Comparison of ENCODE assay signal across 35 cellular contexts in the genomic region with DNA sequence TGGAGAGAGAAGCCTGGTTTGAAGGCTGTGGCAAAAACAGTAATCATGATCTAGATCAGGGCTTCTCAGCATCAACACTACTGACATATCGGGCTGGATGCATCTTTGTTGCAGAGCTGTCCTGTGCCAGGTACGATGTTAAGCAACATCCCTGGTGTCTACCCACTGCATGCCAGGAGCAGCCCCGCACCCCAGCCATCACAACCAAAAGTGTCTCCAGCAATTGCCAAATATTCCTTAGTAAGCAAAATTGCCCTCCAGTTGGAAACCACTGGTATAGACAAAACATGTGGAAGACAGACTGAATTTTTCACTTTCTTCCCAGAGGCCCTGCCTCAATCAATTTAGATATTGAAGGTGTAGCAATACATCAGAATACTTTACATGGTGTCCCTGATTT.
"Had no signal": no experiment of that assay in that cellular context is flagged by ENCODE, and none has a peak within 500 bp of the region (broad histone marks: within the 10 kb centered on the region; RNA-seq: fewer than 3 reads in every experiment).

No MANE protein-coding gene starts in this region.

- H3K27me3 ChIP-seq: adrenal gland, body of pancreas, brain microvascular endothelial cell, cardiac muscle cell had no signal

- H3K4me1 ChIP-seq: adrenal gland, body of pancreas had no signal

- H3K9me3 ChIP-seq: adrenal gland, body of pancreas had no signal

- H3K27ac ChIP-seq: adrenal gland, body of pancreas, brain microvascular endothelial cell, cardiac muscle cell, VCaP had no signal

- H3K4me3 ChIP-seq: adrenal gland, body of pancreas, cardiac muscle cell had no signal

- H3K36me3 ChIP-seq: adrenal gland, brain microvascular endothelial cell, cardiac muscle cell had no signal

- DNase-seq: activated B cell treated with CpG ODN at 0.5 μM for 24 hours; activated CD4-positive, alpha-beta memory T cell treated with anti-CD3 and anti-CD28 coated beads for 36 hours; activated CD4-positive, alpha-beta T cell treated with anti-CD3 and anti-CD28 coated beads for 4 hours; activated CD4-positive, alpha-beta T cell treated with anti-CD3 and anti-CD28 coated beads, Interleukin-2, amount 10 ng/mL, durations not matched to agents 24 days and 14 days; activated CD4-positive, alpha-beta T cell treated with anti-CD3 and anti-CD28 coated beads, Interleukin-2, amount 50 U/mL, for 1 hour; activated CD4-positive, alpha-beta T cell treated with anti-CD3 and anti-CD28 coated beads, Interleukin-2, amount 50 U/mL, for 4 hours; activated CD4-positive, CD25-positive, alpha-beta regulatory T cell treated with anti-CD3 and anti-CD28 coated beads, Interleukin-2, amount 50 U/mL, for 72 hours; activated CD8-positive, alpha-beta memory T cell treated with anti-CD3 and anti-CD28 coated beads, Interleukin-2, amount 50 U/mL, for 4 hours; activated CD8-positive, alpha-beta T cell treated with anti-CD3 and anti-CD28 coated beads for 36 hours; activated effector memory CD4-positive, alpha-beta T cell treated with anti-CD3 and anti-CD28 coated beads, Interleukin-2, amount 50 U/mL, for 16 hours; activated gamma-delta T cell treated with Interleukin-2 at 50 U/mL for 16 hours; activated naive CD4-positive, alpha-beta T cell; activated naive CD4-positive, alpha-beta T cell treated with anti-CD3 and anti-CD28 coated beads for 36 hours; activated naive CD4-positive, alpha-beta T cell treated with anti-CD3 and anti-CD28 coated beads, Interleukin-2, amount 50 U/mL, for 16 hours; activated naive CD8-positive, alpha-beta T cell treated with anti-CD3 and anti-CD28 coated beads for 36 hours; activated T-cell treated with anti-CD3 and anti-CD28 coated beads for 4 hours; activated T-cell treated with anti-CD3 and anti-CD28 coated beads, Interleukin-2, amount 50 U/mL, for 1 hour; activated T-cell treated with anti-CD3 and anti-CD28 coated beads, Interleukin-2, amount 50 U/mL, for 4 hours; activated T-cell treated with anti-CD3 and anti-CD28 coated beads, Interleukin-2, amount 50 U/mL, for 72 hours; adrenal gland; amniotic stem cell; aorta; body of pancreas; brain microvascular endothelial cell; caudate nucleus; cerebellar nuclear complex; T-helper 2 cell; T-helper 9 cell had no signal

- ATAC-seq: activated CD8-positive, alpha-beta T cell treated with anti-CD3 and anti-CD28 coated beads for 36 hours; activated naive CD4-positive, alpha-beta T cell treated with anti-CD3 and anti-CD28 coated beads, Interleukin-2, amount 50 U/mL, for 72 hours; activated T-cell treated with anti-CD3 and anti-CD28 coated beads, Interleukin-2, amount 50 U/mL, for 4 hours; activated T-cell treated with anti-CD3 and anti-CD28 coated beads, Interleukin-2, amount 50 U/mL, for 72 hours; activated T-helper 17 cell treated with anti-CD3 and anti-CD28 coated beads, Interleukin-2, amount 50 U/mL, for 72 hours; body of pancreas had no signal

- FAIRE-seq: astrocyte, bronchial epithelial cell, TTC549 had no signal
